In the genomic region with DNA sequence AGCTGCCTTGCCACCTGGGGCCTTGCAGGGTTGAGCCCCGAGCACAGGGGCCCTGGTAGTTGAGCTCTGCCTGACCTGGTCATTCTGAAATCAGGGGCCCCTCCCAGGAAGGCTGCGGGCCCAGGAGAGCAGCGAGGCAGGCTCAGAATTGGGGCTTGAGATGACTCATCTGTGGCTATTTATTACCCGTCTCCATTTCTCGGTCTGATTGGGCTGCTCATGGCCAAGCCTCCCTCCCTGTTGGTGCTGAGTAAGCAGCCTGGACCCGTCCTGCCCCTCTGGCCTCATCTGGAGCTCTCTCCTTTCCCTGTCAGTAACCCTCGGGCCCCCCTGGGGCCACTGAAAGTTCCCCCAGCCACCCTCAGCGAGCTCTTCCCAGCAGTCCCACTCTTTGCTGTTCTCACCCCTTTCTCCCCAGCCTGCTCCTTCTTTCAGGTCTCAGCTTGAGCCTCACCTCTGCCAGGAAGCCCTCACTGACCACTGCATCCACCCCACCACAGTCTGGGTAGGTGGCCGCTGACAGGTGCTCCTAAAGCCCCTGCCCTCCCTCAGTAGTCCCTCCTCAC, we compare ENCODE assay signal across 8 cellular contexts. TPM values are rescaled to one million over a fixed set of nuclear protein-coding genes. Genes with fewer than 3 reads are reported as not detected.
DNase-seq lines count a peak whose midpoint lies in the region; ATAC-seq lines count a peak whose summit lies in the region.

No MANE protein-coding gene starts in this region.

- peak overlapping the region; percentile 73 for H3K27ac Mint-ChIP-seq in activated CD4-positive, alpha-beta T cell treated with anti-CD3 and anti-CD28 coated beads, Interleukin-2, amount 10 ng/mL, durations not matched to agents 24 days and 14 days

- no peaks in the 10 kb centered on the region for H3K9me3 Mint-ChIP-seq in activated CD4-positive, alpha-beta T cell treated with anti-CD3 and anti-CD28 coated beads, Interleukin-2, amount 10 ng/mL, durations not matched to agents 24 days and 14 days
- no peaks in the 10 kb centered on the region for H3K9me3 Mint-ChIP-seq in activated T-cell treated with anti-CD3 and anti-CD28 coated beads, Interleukin-2, amount 50 U/mL, for 4 hours

- ATAC-seq in GM21825 (IDR thresholded peaks at IDR 0.05; ENCODE audit: unreplicated experiment), result peak; percentile 68
- peak; percentile 5 to 9 for ATAC-seq in activated T-cell treated with anti-CD3 and anti-CD28 coated beads, Interleukin-2, amount 50 U/mL, for 4 hours
- peak; percentile 93 for ATAC-seq in left ventricle myocardium superior

- peak overlapping the region; percentile 52 for H3K4me3 Mint-ChIP-seq in activated CD4-positive, alpha-beta T cell treated with anti-CD3 and anti-CD28 coated beads, Interleukin-2, amount 10 ng/mL, durations not matched to agents 24 days and 14 days
- no peak overlapping the region for H3K4me3 Mint-ChIP-seq in activated T-cell treated with anti-CD3 and anti-CD28 coated beads, Interleukin-2, amount 50 U/mL, for 4 hours

- peaks cover 42% of the 10 kb centered on the region for H3K4me1 Mint-ChIP-seq in activated CD4-positive, alpha-beta T cell treated with anti-CD3 and anti-CD28 coated beads, Interleukin-2, amount 10 ng/mL, durations not matched to agents 24 days and 14 days
- H3K4me1 Mint-ChIP-seq in activated T-cell treated with anti-CD3 and anti-CD28 coated beads, Interleukin-2, amount 50 U/mL, for 4 hours (ENCODE audit: low read depth), result peaks cover 21% of the 10 kb centered on the region

- intact Hi-C loops in activated CD4-positive, alpha-beta T cell treated with anti-CD3 and anti-CD28 coated beads, Interleukin-2, amount 10 ng/mL, durations not matched to agents 24 days and 14 days (cut with micrococcal nuclease), result no loop called here
- intact Hi-C loops in left ventricle myocardium superior (cut with micrococcal nuclease), result no loop called here

- H3K36me3 Mint-ChIP-seq in activated CD4-positive, alpha-beta T cell treated with anti-CD3 and anti-CD28 coated beads, Interleukin-2, amount 10 ng/mL, durations not matched to agents 24 days and 14 days (ENCODE audit: low read depth), result no peaks in the 10 kb centered on the region
- H3K36me3 Mint-ChIP-seq in activated T-cell treated with anti-CD3 and anti-CD28 coated beads, Interleukin-2, amount 50 U/mL, for 4 hours (ENCODE audit: insufficient read depth), result no peaks in the 10 kb centered on the region

- no peaks in the 10 kb centered on the region for H3K27me3 Mint-ChIP-seq in activated CD4-positive, alpha-beta T cell treated with anti-CD3 and anti-CD28 coated beads, Interleukin-2, amount 10 ng/mL, durations not matched to agents 24 days and 14 days
- no peaks in the 10 kb centered on the region for H3K27me3 Mint-ChIP-seq in activated T-cell treated with anti-CD3 and anti-CD28 coated beads, Interleukin-2, amount 50 U/mL, for 4 hours (ENCODE audit: low read depth)

- DNase-seq in activated CD4-positive, alpha-beta T cell treated with anti-CD3 and anti-CD28 coated beads, Interleukin-2, amount 10 ng/mL, durations not matched to agents 24 days and 14 days, result peak; percentile 75
- no peak for DNase-seq in activated CD4-positive, alpha-beta T cell treated with anti-CD3 and anti-CD28 coated beads for 1 hour
- DNase-seq in HT1080 (ENCODE audit: low read depth) (peak; percentile 85), left ventricle myocardium superior (peak; percentile 65), smooth muscle cell of the brain vasculature (ENCODE audit: low read depth, low spot score) (peak; percentile 17), NCI-H2081 treated with DMSO at 0.1 percent for 48 hours (lab: John Stamatoyannopoulos, UW) (no peak)
- DNase-seq in activated T-cell treated with anti-CD3 and anti-CD28 coated beads, Interleukin-2, amount 50 U/mL, for 4 hours, result no peak

RNA-seq across cellular contexts. Expression of a gene that starts 11.0 kb away (rescaled TPM):
- 33.2 and 35.1 TPM in 2 replicates for total RNA-seq in activated CD4-positive, alpha-beta T cell treated with anti-CD3 and anti-CD28 coated beads, Interleukin-2, amount 10 ng/mL, durations not matched to agents 24 days and 14 days
- total RNA-seq in HT1080 (2014; rRNA removed; shearing (Covaris generic)), result 6.1 and 7.7 TPM in 2 replicates
- polyA plus RNA-seq in HT1080 (2015; cell fraction: cytosol; rRNA removed), result 1.1 and 1.4 TPM in 2 replicates
- 2.3 and 2.6 TPM in 2 replicates for polyA plus RNA-seq in HT1080 (2015; cell fraction: nucleus; rRNA removed)
- 10 to 100 TPM; 13.7 to 17.5 (median 14.9) TPM for total RNA-seq in activated T-cell treated with anti-CD3 and anti-CD28 coated beads, Interleukin-2, amount 50 U/mL, for 4 hours
- total RNA-seq in left ventricle myocardium superior, result 1.2 TPM

RNA-seq across cellular contexts. Expression of a gene that starts 32.8 kb away (rescaled TPM):
- total RNA-seq in activated CD4-positive, alpha-beta T cell treated with anti-CD3 and anti-CD28 coated beads, Interleukin-2, amount 10 ng/mL, durations not matched to agents 24 days and 14 days, result 68.9 and 73.9 TPM in 2 replicates
- total RNA-seq in HT1080 (2014; rRNA removed; shearing (Covaris generic)), result 30.4 and 34.2 TPM in 2 replicates
- polyA plus RNA-seq in HT1080 (2015; cell fraction: cytosol; rRNA removed), result 15.2 and 18.6 TPM in 2 replicates
- 41.5 and 48.7 TPM in 2 replicates for polyA plus RNA-seq in HT1080 (2015; cell fraction: nucleus; rRNA removed)
- total RNA-seq in activated T-cell treated with anti-CD3 and anti-CD28 coated beads, Interleukin-2, amount 50 U/mL, for 4 hours, result 10 to 100 TPM; 51.9 to 58.3 (median 53.2) TPM
- 11.5 TPM for total RNA-seq in left ventricle myocardium superior

Comparison
In these comparisons a context has a peak if more than half of its experiments do, and no peak if none do; other contexts are left out.
1. DNase-seq: peak in activated CD4-positive, alpha-beta T cell treated with anti-CD3 and anti-CD28 coated beads, Interleukin-2, amount 10 ng/mL, durations not matched to agents 24 days and 14 days (single experiment), HT1080 (single experiment), left ventricle myocardium superior (single experiment) and smooth muscle cell of the brain vasculature (single experiment); none in activated CD4-positive, alpha-beta T cell treated with anti-CD3 and anti-CD28 coated beads for 1 hour (single experiment), activated T-cell treated with anti-CD3 and anti-CD28 coated beads, Interleukin-2, amount 50 U/mL, for 4 hours (single experiment) and NCI-H2081 treated with DMSO at 0.1 percent for 48 hours (single experiment).
2. ATAC-seq: peak in every context shown above with its lines; median percentile 93 in left ventricle myocardium superior; 68 in GM21825; 7 in activated T-cell treated with anti-CD3 and anti-CD28 coated beads, Interleukin-2, amount 50 U/mL, for 4 hours.